12 cellular contexts compared by ENCODE assay signal in the genomic region with DNA sequence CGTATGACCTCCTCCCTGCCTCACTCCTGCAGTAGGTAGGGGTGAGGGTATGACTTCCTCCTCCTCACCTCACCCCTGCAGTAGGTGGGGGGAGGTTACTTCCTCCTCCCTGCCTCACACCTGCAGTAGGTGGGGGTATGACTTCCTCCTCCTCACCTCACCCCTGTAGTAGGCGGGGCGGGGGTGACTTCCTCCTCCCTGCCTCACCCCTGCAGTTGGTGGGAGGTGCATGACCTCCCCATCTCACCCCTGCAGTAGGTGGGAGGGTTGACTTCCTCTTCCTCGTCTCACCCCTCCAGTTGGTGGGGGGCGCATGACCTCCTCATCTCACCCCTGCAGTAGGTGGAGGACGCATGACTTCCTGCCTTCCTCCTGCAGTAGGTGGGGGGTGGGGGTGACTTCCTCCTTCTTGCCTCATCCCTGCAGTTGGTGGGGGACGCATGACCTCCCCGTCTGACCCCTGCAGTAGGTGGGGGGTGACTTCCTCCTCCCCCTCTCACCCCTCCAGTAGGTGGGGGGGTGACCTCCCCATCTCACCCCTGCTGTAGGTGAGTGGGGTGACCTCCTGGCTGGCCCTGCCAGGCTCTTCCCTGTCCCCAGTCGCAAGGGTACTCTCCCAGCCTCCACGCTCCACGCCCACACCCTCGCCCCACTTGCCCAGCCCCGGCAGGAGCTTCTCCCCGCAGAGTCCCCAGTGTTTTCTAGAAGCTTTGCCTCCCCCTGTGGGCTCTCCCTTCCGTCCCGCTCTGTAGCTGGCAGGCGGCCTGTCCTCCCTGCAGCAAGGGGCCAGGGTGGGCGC. TPM values are rescaled to one million over a fixed set of nuclear protein-coding genes. Genes with fewer than 3 reads are reported as not detected.
DNase-seq lines count a peak whose midpoint lies in the region; ATAC-seq and TF ChIP-seq lines count a peak whose summit lies in the region.
"Had no signal": no experiment of that assay in that cellular context is flagged by ENCODE, and none has a peak within 500 bp of the region (broad histone marks: within the 10 kb centered on the region; RNA-seq: fewer than 3 reads in every experiment).

No MANE protein-coding gene starts in this region.

- DNase-seq in activated CD4-positive, alpha-beta T cell treated with anti-CD3 and anti-CD28 coated beads, Interleukin-2, amount 10 ng/mL, durations not matched to agents 7 days and 5 days: peak; percentile 39
- no peak for DNase-seq in activated CD4-positive, alpha-beta T cell treated with anti-CD3 and anti-CD28 coated beads for 1 hour
- peak in 3 of 34 experiments; percentile 15 to 33 (median 18) for DNase-seq in T-cell
- no peak for DNase-seq in esophagus squamous epithelium (lab: John Stamatoyannopoulos, UW)
- peak in 1 of 49 donors; percentile 72 for DNase-seq in substantia nigra (lab: John Stamatoyannopoulos, UW)
- no peak for DNase-seq in amygdala (lab: John Stamatoyannopoulos, UW)
- DNase-seq in NCI-H446 treated with DMSO at 0.1 percent for 48 hours (lab: John Stamatoyannopoulos, UW): no peak
- DNase-seq: activated CD4-positive, alpha-beta T cell treated with anti-CD3 and anti-CD28 coated beads for 4 hours; midbrain; NCI-H524 had no signal

- intact Hi-C loops in esophagus squamous epithelium (cut with DNase I): loop anchor here (5.0 kb wide), 1 partner anchor 38 kb away; a partner anchor contains a TSS

- H3K4me3 Mint-ChIP-seq in activated CD4-positive, alpha-beta T cell treated with anti-CD3 and anti-CD28 coated beads, Interleukin-2, amount 10 ng/mL, durations not matched to agents 7 days and 5 days: no peak overlapping the region
- H3K4me3 Mint-ChIP-seq in T-cell: peak overlapping the region in 1 of 3 donors; percentile 49

- no peaks in the 10 kb centered on the region for H3K27me3 ChIP-seq in esophagus squamous epithelium
- H3K27me3 ChIP-seq: SJSA1 had no signal

- POLR2A ChIA-PET in activated CD4-positive, alpha-beta T cell treated with anti-CD3 and anti-CD28 coated beads, Interleukin-2, amount 10 ng/mL, durations not matched to agents 7 days and 5 days (lab: Charles Lee): no interaction called here
- POLR2A ChIA-PET in T-cell (lab: Charles Lee): no interaction called here

- H3K36me3 ChIP-seq in esophagus squamous epithelium: no peaks in the 10 kb centered on the region
- H3K36me3 ChIP-seq: SJSA1 had no signal

- H3K36me3 Mint-ChIP-seq in activated CD4-positive, alpha-beta T cell treated with anti-CD3 and anti-CD28 coated beads, Interleukin-2, amount 10 ng/mL, durations not matched to agents 7 days and 5 days (ENCODE audit: low read depth): peaks cover 4% of the 10 kb centered on the region
- no peaks in the 10 kb centered on the region for H3K36me3 Mint-ChIP-seq in T-cell

- no peaks in the 10 kb centered on the region for H3K9me3 ChIP-seq in esophagus squamous epithelium
- H3K9me3 ChIP-seq: SJSA1 had no signal

- CTCF ChIA-PET in activated CD4-positive, alpha-beta T cell treated with anti-CD3 and anti-CD28 coated beads, Interleukin-2, amount 10 ng/mL, durations not matched to agents 7 days and 5 days (lab: Charles Lee): interaction anchor here (1.3 kb wide), 1 partner anchor 16 kb away, joined by 3 read pairs; no protein-coding TSS in a partner anchor
- CTCF ChIA-PET in T-cell (lab: Charles Lee): no interaction called here

- no peaks in the 10 kb centered on the region for H3K27me3 Mint-ChIP-seq in activated CD4-positive, alpha-beta T cell treated with anti-CD3 and anti-CD28 coated beads, Interleukin-2, amount 10 ng/mL, durations not matched to agents 7 days and 5 days
- no peaks in the 10 kb centered on the region for H3K27me3 Mint-ChIP-seq in T-cell

- no peak overlapping the region for H3K4me3 ChIP-seq in esophagus squamous epithelium
- H3K4me3 ChIP-seq: SJSA1 had no signal

- peak in 1 of 4 experiments; percentile 10 for ATAC-seq in T-cell (replicated peaks in 1 of 4)
- no peak for ATAC-seq in HG02763 (IDR thresholded peaks at IDR 0.05; ENCODE audit: unreplicated experiment)

- no peaks in the 10 kb centered on the region for H3K9me3 Mint-ChIP-seq in activated CD4-positive, alpha-beta T cell treated with anti-CD3 and anti-CD28 coated beads, Interleukin-2, amount 10 ng/mL, durations not matched to agents 7 days and 5 days
- H3K9me3 Mint-ChIP-seq in T-cell: peaks cover 0 to 3% (median 0%) of the 10 kb centered on the region in 3 donors

- peak overlapping the region; percentile 73 for H3K27ac Mint-ChIP-seq in activated CD4-positive, alpha-beta T cell treated with anti-CD3 and anti-CD28 coated beads, Interleukin-2, amount 10 ng/mL, durations not matched to agents 7 days and 5 days
- peak overlapping the region; percentile 64 to 79 for H3K27ac Mint-ChIP-seq in T-cell

- H3K27ac ChIP-seq in esophagus squamous epithelium (peak overlapping the region in 3 of 4 donors; percentile 84 to 89 (median 87)), substantia nigra (ENCODE audit: low read depth, low read length, poor library complexity, severe bottlenecking) (peak overlapping the region; percentile 64)
- H3K27ac ChIP-seq: SJSA1 had no signal

- TF ChIP-seq POLR2A in esophagus squamous epithelium (IDR thresholded peaks at IDR 0.05): no peak

- no peak for TF ChIP-seq CTCF in esophagus squamous epithelium (IDR thresholded peaks at IDR 0.05)

- peaks cover 56% of the 10 kb centered on the region for H3K4me1 Mint-ChIP-seq in activated CD4-positive, alpha-beta T cell treated with anti-CD3 and anti-CD28 coated beads, Interleukin-2, amount 10 ng/mL, durations not matched to agents 7 days and 5 days
- peaks cover 79 to 85% (median 81%) of the 10 kb centered on the region in 3 donors for H3K4me1 Mint-ChIP-seq in T-cell

- WGBS in esophagus squamous epithelium, 2 donors: 69 to 85% methylated on average over 4 to 9 of the region's 18 CpGs

- H3K4me1 ChIP-seq in esophagus squamous epithelium: peaks cover 19 to 95% (median 44%) of the 10 kb centered on the region in 3 donors

RNA-seq across cellular contexts. Expression of a gene that starts 39.3 kb away (rescaled TPM):
- total RNA-seq in activated CD4-positive, alpha-beta T cell treated with anti-CD3 and anti-CD28 coated beads, Interleukin-2, amount 10 ng/mL, durations not matched to agents 7 days and 5 days: 10 to 100 TPM; 22.0 to 23.6 TPM
- total RNA-seq in T-cell: 10 to 100 TPM; 26.5 to 31.3 (median 28.2) TPM
- total RNA-seq in esophagus squamous epithelium: 10 to 100 TPM in 3 of 4 donors, 1 to 10 TPM in 1; 5.4 to 20.2 (median 13.7) TPM

RNA-seq across cellular contexts. Expression of a gene that starts 40.9 kb away (rescaled TPM):
- 10 to 100 TPM; 35.8 to 38.6 TPM for total RNA-seq in activated CD4-positive, alpha-beta T cell treated with anti-CD3 and anti-CD28 coated beads, Interleukin-2, amount 10 ng/mL, durations not matched to agents 7 days and 5 days
- total RNA-seq in T-cell (10 to 100 TPM; 32.8 to 44.1 (median 36.5) TPM), esophagus squamous epithelium (10 to 100 TPM; 12.2 to 25.2 (median 16.7) TPM)
